Comparison of ENCODE assay signal across 22 cellular contexts in the genomic region with DNA sequence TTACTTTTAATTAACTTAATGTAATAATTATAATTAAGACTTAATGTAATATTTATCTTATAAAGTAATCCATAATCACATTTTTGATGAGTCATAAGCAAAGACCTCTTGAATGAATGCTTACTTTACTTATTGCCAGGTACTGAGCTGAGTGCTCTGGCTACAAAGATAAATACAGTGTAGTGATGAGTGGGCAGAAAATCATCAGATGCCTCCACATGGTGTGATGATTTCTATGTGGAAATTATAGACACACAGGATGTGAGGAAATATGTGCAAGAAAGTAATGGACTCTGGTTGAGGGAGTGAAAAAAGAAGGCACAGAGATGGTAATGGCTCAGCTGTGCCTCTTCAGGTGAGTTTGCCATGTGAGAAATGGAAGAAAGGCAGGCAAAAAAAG.
DNase-seq lines count a peak whose midpoint lies in the region; ATAC-seq, FAIRE-seq and TF ChIP-seq lines count a peak whose summit lies in the region.
"Had no signal": no experiment of that assay in that cellular context is flagged by ENCODE, and none has a peak within 500 bp of the region (broad histone marks: within the 10 kb centered on the region; RNA-seq: fewer than 3 reads in every experiment).

No MANE protein-coding gene starts in this region.

- H3K4me1 ChIP-seq in RWPE2 (ENCODE audit: insufficient read depth, poor library complexity, severe bottlenecking), result peaks cover 19% of the 10 kb centered on the region
- H3K4me1 ChIP-seq: HAP-1 had no signal

- H3K27ac Mint-ChIP-seq in activated CD4-positive, alpha-beta T cell treated with anti-CD3 and anti-CD28 coated beads for 36 hours, result no peak overlapping the region
- H3K27ac Mint-ChIP-seq: CD4-positive, CD25-positive, alpha-beta regulatory T cell; IgD-negative memory B cell had no signal

- no peak overlapping the region for H3K4me3 Mint-ChIP-seq in activated CD4-positive, alpha-beta T cell treated with anti-CD3 and anti-CD28 coated beads for 36 hours
- H3K4me3 Mint-ChIP-seq: CD4-positive, CD25-positive, alpha-beta regulatory T cell had no signal

- CTCF ChIA-PET in activated CD4-positive, alpha-beta T cell treated with anti-CD3 and anti-CD28 coated beads for 36 hours (lab: Charles Lee), result interaction anchor here (0.6 kb wide), 1 partner anchor 636 kb away, joined by 6 read pairs; no protein-coding TSS in a partner anchor

- H3K4me3 ChIP-seq in RWPE2 (ENCODE audit: severe bottlenecking), result no peak overlapping the region
- no peak overlapping the region for H3K4me3 ChIP-seq in skeletal muscle cell (ENCODE audit: low read depth, low read length)
- H3K4me3 ChIP-seq: GM23248, HAP-1 had no signal

- intact Hi-C loops in activated CD4-positive, alpha-beta T cell treated with anti-CD3 and anti-CD28 coated beads for 36 hours (cut with DNase I, micrococcal nuclease), result no loop called here

- H3K9me3 ChIP-seq in RWPE2 (ENCODE audit: severe bottlenecking), result no peaks in the 10 kb centered on the region
- H3K9me3 ChIP-seq: BE2C, Caco-2, HAP-1 had no signal

- FAIRE-seq in frontal cortex (lab: Jason Lieb, UNC), result peak; percentile 17
- FAIRE-seq: HTR-8/SVneo had no signal

- H3K27me3 Mint-ChIP-seq in activated CD4-positive, alpha-beta T cell treated with anti-CD3 and anti-CD28 coated beads for 36 hours, result peaks cover 2% of the 10 kb centered on the region

- H3K27ac ChIP-seq in RWPE2 (ENCODE audit: poor library complexity, severe bottlenecking), result no peak overlapping the region
- H3K27ac ChIP-seq: GM23248 had no signal

- no peak for DNase-seq in activated CD4-positive, alpha-beta T cell treated with anti-CD3 and anti-CD28 coated beads for 36 hours
- DNase-seq in activated CD4-positive, alpha-beta T cell treated with anti-CD3 and anti-CD28 coated beads for 1 hour, result no peak
- DNase-seq in RWPE2 (ENCODE audit: low spot score), result no peak
- no peak for DNase-seq in frontal cortex (ENCODE audit: low spot score in 2 of 2)
- peak; percentile 6 for DNase-seq in skeletal muscle cell (ENCODE audit: low read depth)
- DNase-seq in SW480 (ENCODE audit: low spot score), result no peak
- DNase-seq in T1000 (lab: John Stamatoyannopoulos, UW), result no peak
- DNase-seq: 8988T; BE2C; Caco-2; CD4-positive, CD25-positive, alpha-beta regulatory T cell; GF-D8; GM23248; NCI-H187 treated with DMSO at 0.1 percent for 48 hours; NCI-H2227 treated with DMSO at 0.1 percent for 48 hours; NCI-H524 treated with DMSO at 0.1 percent for 48 hours; PC-3; RPMI8226 had no signal

- no peak for TF ChIP-seq CTCF in RWPE2 (IDR thresholded peaks at IDR 0.05; ENCODE audit: poor library complexity, severe bottlenecking)

- no peaks in the 10 kb centered on the region for H3K27me3 ChIP-seq in RWPE2 (ENCODE audit: insufficient read depth, poor library complexity, severe bottlenecking)
- H3K27me3 ChIP-seq: BE2C had no signal

- H3K36me3 ChIP-seq in RWPE2 (ENCODE audit: low read depth), result no peaks in the 10 kb centered on the region
- H3K36me3 ChIP-seq: BE2C, HAP-1 had no signal

- H3K4me1 Mint-ChIP-seq in activated CD4-positive, alpha-beta T cell treated with anti-CD3 and anti-CD28 coated beads for 36 hours, result peaks cover 18% of the 10 kb centered on the region
- H3K4me1 Mint-ChIP-seq: IgD-negative memory B cell had no signal

- POLR2A ChIA-PET in activated CD4-positive, alpha-beta T cell treated with anti-CD3 and anti-CD28 coated beads for 36 hours (lab: Charles Lee), result no interaction called here

- H3K9me3 Mint-ChIP-seq in activated CD4-positive, alpha-beta T cell treated with anti-CD3 and anti-CD28 coated beads for 36 hours (ENCODE audit: low read depth), result no peaks in the 10 kb centered on the region
- H3K9me3 Mint-ChIP-seq: IgD-negative memory B cell had no signal

- ATAC-seq in activated CD4-positive, alpha-beta T cell treated with anti-CD3 and anti-CD28 coated beads for 36 hours, result peak; percentile 63
- ATAC-seq in RWPE2 (ENCODE audit: low read depth) (peak; percentile 64), HG03571 (IDR thresholded peaks at IDR 0.05; ENCODE audit: unreplicated experiment) (no peak)
- ATAC-seq: PC-3 had no signal

- H3K36me3 Mint-ChIP-seq in activated CD4-positive, alpha-beta T cell treated with anti-CD3 and anti-CD28 coated beads for 36 hours (ENCODE audit: low read depth), result no peaks in the 10 kb centered on the region
- H3K36me3 Mint-ChIP-seq: CD4-positive, CD25-positive, alpha-beta regulatory T cell; IgD-negative memory B cell had no signal
